3 cellular contexts compared by ENCODE assay signal in the genomic region with DNA sequence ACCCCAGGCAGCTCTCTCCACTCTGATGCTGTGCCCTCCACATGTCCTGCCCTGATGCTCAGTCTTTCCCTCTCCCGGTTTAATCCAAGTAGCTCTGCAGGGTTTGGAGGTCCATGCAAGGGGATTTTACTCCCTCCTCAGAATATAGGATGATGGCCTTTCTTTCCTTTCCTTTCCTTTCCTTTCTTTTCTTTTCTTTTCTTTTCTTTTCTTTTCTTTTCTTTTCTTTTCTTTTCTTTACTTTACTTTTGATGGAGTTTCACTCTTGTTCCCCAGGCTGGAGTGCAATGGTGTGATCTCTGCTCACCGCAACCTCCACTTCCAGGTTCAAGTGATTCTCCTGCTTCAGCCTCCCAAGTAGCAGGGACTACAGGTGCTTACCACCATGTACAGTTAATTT. TPM values are rescaled to one million over a fixed set of nuclear protein-coding genes. Genes with fewer than 3 reads are reported as not detected.
"Had no signal": no experiment of that assay in that cellular context is flagged by ENCODE, and none has a peak within 500 bp of the region (broad histone marks: within the 10 kb centered on the region; RNA-seq: fewer than 3 reads in every experiment).

No MANE protein-coding gene starts in this region.

RNA-seq across cellular contexts. Expression of a gene that starts 17.7 kb away (rescaled TPM):
- total RNA-seq: OCI-LY7, Right ventricle myocardium inferior, SK-MEL-5 had no signal
